ENCODE assay signal across 12 cellular contexts in genomic region chr11:67619683-67620617, GRCh38. TPM values are rescaled to one million over a fixed set of nuclear protein-coding genes. Genes with fewer than 3 reads are reported as not detected.
"Had no signal": no experiment of that assay in that cellular context is flagged by ENCODE, and none has a peak within 500 bp of the region (broad histone marks: within the 10 kb centered on the region; RNA-seq: fewer than 3 reads in every experiment).

No MANE protein-coding gene starts in this region.

RNA-seq across cellular contexts. Expression of gene TBX10, which starts 19.6 kb away (rescaled TPM):
- total RNA-seq: activated CD4-positive, alpha-beta T cell treated with anti-CD3 and anti-CD28 coated beads, Interleukin-2, amount 10 ng/mL, durations not matched to agents 7 days and 5 days; activated naive CD8-positive, alpha-beta T cell treated with anti-CD3 and anti-CD28 coated beads for 36 hours; epithelial cell of proximal tubule; frontal cortex; lower leg skin; myocyte; prostate gland; right cardiac atrium; subcutaneous adipose tissue; vagina had no signal
- polyA plus RNA-seq: immature natural killer cell, right cardiac atrium had no signal

RNA-seq across cellular contexts. Expression of gene ACY3, which starts 30.6 kb away (rescaled TPM):
- total RNA-seq: epithelial cell of proximal tubule, frontal cortex, heart left ventricle, right cardiac atrium, subcutaneous adipose tissue, vagina had no signal
- polyA plus RNA-seq: heart left ventricle, right cardiac atrium had no signal
